1 cellular context compared by ENCODE assay signal in the genomic region with DNA sequence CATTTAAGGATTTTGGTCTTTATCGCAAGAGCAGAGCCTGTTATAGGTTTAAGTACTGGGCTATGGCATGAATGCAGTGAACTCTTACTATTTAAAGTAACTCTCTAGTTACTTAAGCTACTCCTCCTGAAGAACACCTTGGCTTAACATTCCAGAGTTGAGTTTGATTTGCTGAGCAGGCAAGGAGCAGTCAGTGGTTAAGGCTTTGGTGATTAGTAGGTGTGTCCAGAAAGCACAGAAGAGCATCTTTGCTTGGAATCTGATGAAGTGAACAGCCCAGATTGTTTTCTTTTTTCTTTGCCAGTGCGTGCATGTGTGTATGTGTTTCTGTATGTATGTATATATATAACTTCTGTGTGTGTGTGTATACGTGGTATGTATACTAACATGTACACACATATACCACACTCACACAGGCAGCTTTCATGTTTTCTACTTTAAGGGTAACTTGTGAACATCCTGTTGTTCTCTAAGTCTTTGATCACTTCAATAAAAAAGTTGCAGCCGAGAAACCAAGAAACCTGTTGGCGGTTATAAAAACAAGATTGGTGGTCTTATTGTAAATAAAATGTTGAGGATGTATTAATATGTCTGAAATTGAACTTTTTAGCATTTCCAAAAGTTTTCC.
TF ChIP-seq lines count a peak whose summit lies in the region.

No MANE protein-coding gene starts in this region.

TF ChIP-seq in IMR-90, 13 proteins besides CTCF, POLR2A, EP300 and RAD21:
- no peak for TF ChIP-seq CEBPB (IDR thresholded peaks at IDR 0.05; ENCODE audit: low read depth, low read length)
